ENCODE assay signal across 2 cellular contexts in genomic region chr12:46219147-46219891, GRCh38.
TF ChIP-seq lines count a peak whose summit lies in the region.

No MANE protein-coding gene starts in this region.

TF ChIP-seq in IMR-90, 13 proteins besides CTCF, POLR2A, EP300 and RAD21:
- TF ChIP-seq SMC3 (IDR thresholded peaks at IDR 0.05; ENCODE audit: low read depth, low read length) (no peak), RCOR1 (IDR thresholded peaks at IDR 0.05; ENCODE audit: insufficient replicate concordance, low read length) (no peak), USF2 (IDR thresholded peaks at IDR 0.05; ENCODE audit: low read depth, low read length) (no peak), MAZ (IDR thresholded peaks at IDR 0.05; ENCODE audit: borderline replicate concordance, low read depth, low read length) (no peak), FOS (IDR thresholded peaks at IDR 0.05; ENCODE audit: low read depth, low read length) (no peak)
TF ChIP-seq in IMR-90: peak in this region for 0.

TF ChIP-seq in GM12878, 131 proteins besides CTCF, POLR2A, EP300 and RAD21 (continues in another document):
- no peak for TF ChIP-seq USF1 (IDR thresholded peaks at IDR 0.05; ENCODE audit: borderline replicate concordance, extremely low read length, insufficient read depth, low read depth, low read length)
- TF ChIP-seq GABPA (IDR thresholded peaks at IDR 0.05; ENCODE audit: low read depth): no peak
- no peak for TF ChIP-seq CHD4 (IDR thresholded peaks at IDR 0.05)
- TF ChIP-seq SP1 (IDR thresholded peaks at IDR 0.05; ENCODE audit: low read depth, low read length): no peak
- TF ChIP-seq CUX1 (IDR thresholded peaks at IDR 0.05; ENCODE audit: insufficient replicate concordance, low read depth, low read length): no peak
- TF ChIP-seq E2F4 (IDR thresholded peaks at IDR 0.05; ENCODE audit: low read depth, low read length): no peak
- TF ChIP-seq NR2F1 (conservative IDR thresholded peaks at IDR 0.05): peak; percentile 38; the same call in 1 of the 2 replicates
- no peak for TF ChIP-seq CBFB (IDR thresholded peaks at IDR 0.05; ENCODE audit: low read depth)
- TF ChIP-seq BACH1 (IDR thresholded peaks at IDR 0.05; ENCODE audit: borderline replicate concordance): no peak
- TF ChIP-seq YBX1 (IDR thresholded peaks at IDR 0.05): no peak
- TF ChIP-seq USF2 (IDR thresholded peaks at IDR 0.05; ENCODE audit: borderline replicate concordance, low read depth, low read length): no peak; the same call in 1 of the 2 replicates
- no peak for TF ChIP-seq NR2C2 (IDR thresholded peaks at IDR 0.05; ENCODE audit: borderline replicate concordance, control insufficient read depth, insufficient read length, low read depth)
- no peak for TF ChIP-seq BCL11A (IDR thresholded peaks at IDR 0.05; ENCODE audit: low read depth, low read length)
- TF ChIP-seq MAX (IDR thresholded peaks at IDR 0.05; ENCODE audit: low read depth, low read length): no peak
- no peak for TF ChIP-seq NKRF (conservative IDR thresholded peaks at IDR 0.05)
- TF ChIP-seq ZBTB40 (IDR thresholded peaks at IDR 0.05; ENCODE audit: borderline replicate concordance): no peak
- no peak for TF ChIP-seq GATAD2B (conservative IDR thresholded peaks at IDR 0.05; ENCODE audit: low read depth)
- TF ChIP-seq RAD51 (IDR thresholded peaks at IDR 0.05): no peak
- no peak for TF ChIP-seq MTA3 (IDR thresholded peaks at IDR 0.05; ENCODE audit: borderline replicate concordance, low read length)
- TF ChIP-seq PML (IDR thresholded peaks at IDR 0.05; ENCODE audit: low read length): no peak
- TF ChIP-seq BCLAF1 (IDR thresholded peaks at IDR 0.05): no peak
- TF ChIP-seq FOS (IDR thresholded peaks at IDR 0.05; ENCODE audit: borderline replicate concordance, extremely low read depth, insufficient read length): no peak
- peak; percentile 51; the same call in 1 of the 2 replicates for TF ChIP-seq SMARCA5 (IDR thresholded peaks at IDR 0.05)
- TF ChIP-seq FOXK2 (IDR thresholded peaks at IDR 0.05): no peak
- no peak; a peak in 1 of 4 replicates for TF ChIP-seq IKZF2 (IDR thresholded peaks at IDR 0.05)
- no peak for TF ChIP-seq ZNF592 (IDR thresholded peaks at IDR 0.05)
- no peak for TF ChIP-seq RCOR1 (conservative IDR thresholded peaks at IDR 0.05; ENCODE audit: low read depth, low read length)
- no peak for TF ChIP-seq STAT1 (conservative IDR thresholded peaks at IDR 0.05)
- TF ChIP-seq NRF1 (conservative IDR thresholded peaks at IDR 0.05; ENCODE audit: low read depth, low read length): no peak
- no peak for TF ChIP-seq CREM (IDR thresholded peaks at IDR 0.05; ENCODE audit: low read depth)
- no peak for TF ChIP-seq EGR1 (IDR thresholded peaks at IDR 0.05; ENCODE audit: borderline replicate concordance in 1 of 2, low read depth in 2 of 2, low read length in 2 of 2)
- TF ChIP-seq MTA2 (IDR thresholded peaks at IDR 0.05; ENCODE audit: low read depth): peak; percentile 57
- TF ChIP-seq BRCA1 (IDR thresholded peaks at IDR 0.05; ENCODE audit: low read depth, low read length): no peak
